In the genomic region with DNA sequence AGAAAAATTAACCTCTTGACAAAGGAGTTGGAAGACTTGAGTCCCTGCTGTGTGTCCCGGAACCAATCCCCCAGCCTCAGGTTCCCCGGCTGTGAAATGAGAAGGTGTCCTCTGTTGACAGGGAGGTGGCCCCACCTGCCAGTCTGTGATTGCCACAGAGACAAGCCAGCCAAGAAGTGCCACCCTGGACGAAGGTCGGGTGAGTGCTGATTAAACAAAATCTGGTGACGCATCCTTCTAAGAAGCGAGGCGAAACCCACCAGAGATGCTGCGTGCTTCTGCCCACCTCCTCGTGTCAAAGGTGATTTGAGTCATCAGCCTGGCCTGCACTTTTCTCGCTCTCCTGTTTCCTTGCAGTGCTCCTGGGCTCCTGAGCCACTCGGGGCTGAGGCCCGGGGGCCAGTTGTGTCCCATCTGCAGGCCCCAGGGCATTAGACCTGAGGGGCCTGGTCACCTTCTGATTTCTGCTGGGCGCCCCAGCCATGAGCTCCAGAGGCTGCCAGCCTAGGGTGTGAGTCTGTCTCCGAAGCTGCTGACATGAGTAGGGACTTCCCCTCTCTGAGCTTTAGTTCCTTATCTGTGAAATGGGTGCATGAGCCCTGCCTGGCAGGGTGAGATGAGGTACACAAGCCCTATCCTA, we compare ENCODE assay signal across 8 cellular contexts. TPM values are rescaled to one million over a fixed set of nuclear protein-coding genes. Genes with fewer than 3 reads are reported as not detected.
A peak's percentile ranks its signal among the peaks of the same experiment; 100 is the strongest.
DNase-seq lines count a peak whose midpoint lies in the region; ATAC-seq and TF ChIP-seq lines count a peak whose summit lies in the region.

No MANE protein-coding gene starts in this region.

- ATAC-seq in GM18498 (IDR thresholded peaks at IDR 0.05; ENCODE audit: unreplicated experiment) (peak; percentile 64), HG02623 (IDR thresholded peaks at IDR 0.05; ENCODE audit: unreplicated experiment) (peak; percentile 31)
- ATAC-seq in central memory CD8-positive, alpha-beta T cell (replicated peaks; ENCODE audit: extremely low read depth, poor library complexity, severe bottlenecking), result peak; percentile 73

- H3K9me3 Mint-ChIP-seq in central memory CD8-positive, alpha-beta T cell, result no peaks in the 10 kb centered on the region

- H3K27ac ChIP-seq in uterus, result peak overlapping the region; percentile 86 to 88

- no peak overlapping the region for H3K4me3 ChIP-seq in uterus

- H3K27me3 Mint-ChIP-seq in central memory CD8-positive, alpha-beta T cell, result no peaks in the 10 kb centered on the region

- no peaks in the 10 kb centered on the region for H3K27me3 ChIP-seq in uterus

- TF ChIP-seq POLR2A in uterus (IDR thresholded peaks at IDR 0.05), result no peak

- DNase-seq in SW 1271 (lab: John Stamatoyannopoulos, UW) (peak; percentile 72 to 90), non-pigmented ciliary epithelial cell (ENCODE audit: low read depth) (peak; percentile 62), uterus (peak in 1 of 2 donors; percentile 39), NCI-H2107 (lab: John Stamatoyannopoulos, UW) (no peak), medulla oblongata (ENCODE audit: extremely low spot score) (no peak)
- peak in 1 of 2 donors; percentile 25 for DNase-seq in central memory CD8-positive, alpha-beta T cell (ENCODE audit: low spot score in 2 of 2)

- H3K36me3 Mint-ChIP-seq in central memory CD8-positive, alpha-beta T cell (ENCODE audit: insufficient read depth), result peaks cover 3% of the 10 kb centered on the region

- intact Hi-C loops in uterus (cut with DNase I; ENCODE audit: low total_unique reads), result no loop called here

- TF ChIP-seq CTCF in uterus (IDR thresholded peaks at IDR 0.05), result no peak

- peaks cover 34% of the 10 kb centered on the region for H3K4me1 Mint-ChIP-seq in central memory CD8-positive, alpha-beta T cell

- H3K4me3 Mint-ChIP-seq in central memory CD8-positive, alpha-beta T cell, result peak overlapping the region; percentile 77

- no peaks in the 10 kb centered on the region for H3K9me3 ChIP-seq in uterus

- peaks cover 0 to 29% of the 10 kb centered on the region in 2 donors for H3K4me1 ChIP-seq in uterus

- H3K36me3 ChIP-seq in uterus, result no peaks in the 10 kb centered on the region

- peak overlapping the region; percentile 99 for H3K27ac Mint-ChIP-seq in central memory CD8-positive, alpha-beta T cell (ENCODE audit: low read depth)

RNA-seq across cellular contexts. Expression of a gene that starts 28.7 kb away (rescaled TPM):
- 10 to 100 TPM in 3 of 4 donors, 1 to 10 TPM in 1; 6.1 to 38.5 (median 34.7) TPM for total RNA-seq in uterus

Comparison
In these comparisons a context has a peak if more than half of its experiments do, and no peak if none do; other contexts are left out.
1. DNase-seq: peak in SW 1271 (2 of 2) and non-pigmented ciliary epithelial cell (single experiment); none in NCI-H2107 (single experiment) and medulla oblongata (single experiment).
2. Peak in every context shown above with its lines, with median percentiles within 50 percentile points of each other: ATAC-seq.